24 cellular contexts compared by ENCODE assay signal in genomic region chr7:78760620-78761355, GRCh38.
"Had no signal": no experiment of that assay in that cellular context is flagged by ENCODE, and none has a peak within 500 bp of the region (broad histone marks: within the 10 kb centered on the region; RNA-seq: fewer than 3 reads in every experiment).

No MANE protein-coding gene starts in this region.

- H3K4me3 ChIP-seq: colonic mucosa, mucosa of descending colon, ovary, right lobe of liver, suprapubic skin, transverse colon, uterus had no signal

- H3K4me1 ChIP-seq: colonic mucosa, foreskin keratinocyte, right lobe of liver, suprapubic skin, transverse colon, uterus had no signal

- ATAC-seq: activated CD8-positive, alpha-beta T cell treated with anti-CD3 and anti-CD28 coated beads, Interleukin-2, amount 10 ng/mL, durations not matched to agents 7 days and 5 days; foreskin keratinocyte; mucosa of descending colon; naive thymus-derived CD8-positive, alpha-beta T cell; right lobe of liver; stimulated activated naive CD8-positive, alpha-beta T cell treated with anti-CD3 and anti-CD28 coated beads, Interleukin-15, amount 100 ng/mL, for 72 hours; T-cell had no signal

- H3K4me1 Mint-ChIP-seq: activated CD4-positive, alpha-beta T cell treated with anti-CD3 and anti-CD28 coated beads, Interleukin-2, amount 10 ng/mL, durations not matched to agents 24 days and 14 days; activated naive CD8-positive, alpha-beta T cell treated with anti-CD3 and anti-CD28 coated beads, Interleukin-2, amount 10 ng/mL, durations not matched to agents 7 days and 5 days; memory B cell; naive thymus-derived CD8-positive, alpha-beta T cell; stimulated activated naive CD8-positive, alpha-beta T cell treated with anti-CD3 and anti-CD28 coated beads, Interleukin-15, amount 100 ng/mL, for 72 hours; T-cell had no signal

- H3K9me3 Mint-ChIP-seq: activated CD4-positive, alpha-beta T cell treated with anti-CD3 and anti-CD28 coated beads, Interleukin-2, amount 10 ng/mL, durations not matched to agents 24 days and 14 days; activated naive CD8-positive, alpha-beta T cell treated with anti-CD3 and anti-CD28 coated beads, Interleukin-2, amount 10 ng/mL, durations not matched to agents 7 days and 5 days; activated T-helper 2 cell treated with anti-CD3 and anti-CD28 coated beads, Interferon-gamma antibody, Interleukin-2, Interleukin-4, amounts not matched to agents 10 μg/mL and 5 μg/mL and 100 μg/mL, durations not matched to agents 14 hours and 24 hours and 36 hours; stimulated activated naive CD8-positive, alpha-beta T cell treated with anti-CD3 and anti-CD28 coated beads, Interleukin-15, amount 100 ng/mL, for 72 hours had no signal

- H3K27ac Mint-ChIP-seq: activated CD4-positive, alpha-beta T cell treated with anti-CD3 and anti-CD28 coated beads, Interleukin-2, amount 10 ng/mL, durations not matched to agents 24 days and 14 days; activated CD8-positive, alpha-beta T cell treated with anti-CD3 and anti-CD28 coated beads, Interleukin-2, amount 10 ng/mL, durations not matched to agents 7 days and 5 days; activated naive CD8-positive, alpha-beta T cell treated with anti-CD3 and anti-CD28 coated beads, Interleukin-2, amount 10 ng/mL, durations not matched to agents 7 days and 5 days; activated T-cell treated with anti-CD3 and anti-CD28 coated beads, Interleukin-2, amount 50 U/mL, for 24 hours; activated T-helper 2 cell treated with anti-CD3 and anti-CD28 coated beads, Interferon-gamma antibody, Interleukin-2, Interleukin-4, amounts not matched to agents 10 μg/mL and 5 μg/mL and 100 μg/mL, durations not matched to agents 14 hours and 24 hours and 36 hours; memory B cell; naive thymus-derived CD8-positive, alpha-beta T cell; stimulated activated naive CD8-positive, alpha-beta T cell treated with anti-CD3 and anti-CD28 coated beads, Interleukin-15, amount 100 ng/mL, for 72 hours; T-cell had no signal

- H3K27me3 Mint-ChIP-seq: activated CD4-positive, alpha-beta T cell treated with anti-CD3 and anti-CD28 coated beads, Interleukin-2, amount 10 ng/mL, durations not matched to agents 24 days and 14 days; activated naive CD8-positive, alpha-beta T cell treated with anti-CD3 and anti-CD28 coated beads, Interleukin-2, amount 10 ng/mL, durations not matched to agents 7 days and 5 days; activated T-cell treated with anti-CD3 and anti-CD28 coated beads, Interleukin-2, amount 50 U/mL, for 24 hours; memory B cell; naive thymus-derived CD8-positive, alpha-beta T cell; stimulated activated naive CD8-positive, alpha-beta T cell treated with anti-CD3 and anti-CD28 coated beads, Interleukin-15, amount 100 ng/mL, for 72 hours; T-cell had no signal

- H3K36me3 Mint-ChIP-seq: activated naive CD8-positive, alpha-beta T cell treated with anti-CD3 and anti-CD28 coated beads, Interleukin-2, amount 10 ng/mL, durations not matched to agents 7 days and 5 days; memory B cell; naive thymus-derived CD8-positive, alpha-beta T cell; T-cell had no signal

- DNase-seq: activated CD4-positive, alpha-beta T cell treated with anti-CD3 and anti-CD28 coated beads, Interleukin-2, amount 10 ng/mL, durations not matched to agents 24 days and 14 days; activated CD8-positive, alpha-beta T cell treated with anti-CD3 and anti-CD28 coated beads, Interleukin-2, amount 10 ng/mL, durations not matched to agents 7 days and 5 days; activated naive CD4-positive, alpha-beta T cell treated with Interleukin-2 at 50 U/mL for 16 hours; activated naive CD8-positive, alpha-beta T cell treated with anti-CD3 and anti-CD28 coated beads, Interleukin-2, amount 10 ng/mL, durations not matched to agents 7 days and 5 days; activated T-cell treated with anti-CD3 and anti-CD28 coated beads, Interleukin-2, amount 50 U/mL, for 24 hours; brain microvascular endothelial cell; central memory CD4-positive, alpha-beta T cell; colonic mucosa; effector CD4-positive, alpha-beta T cell; foreskin keratinocyte; mucosa of descending colon; naive thymus-derived CD8-positive, alpha-beta T cell; ovary; right lobe of liver; small intestine; stimulated activated CD4-positive, alpha-beta T cell treated with anti-CD3 and anti-CD28 coated beads, Interleukin-15, amount 100 ng/mL, for 24 hours; stimulated activated CD4-positive, alpha-beta T cell treated with anti-CD3 and anti-CD28 coated beads, Interleukin-2, amount 100 ng/mL, for 48 hours; stimulated activated naive CD8-positive, alpha-beta T cell treated with anti-CD3 and anti-CD28 coated beads, Interleukin-15, amount 100 ng/mL, for 72 hours; T-cell; transverse colon; uterus had no signal

- H3K27ac ChIP-seq: brain microvascular endothelial cell, colonic mucosa, foreskin keratinocyte, ovary, right lobe of liver, suprapubic skin, transverse colon, uterus had no signal

- H3K27me3 ChIP-seq: brain microvascular endothelial cell, colonic mucosa, foreskin keratinocyte, ovary, right lobe of liver, suprapubic skin, transverse colon, uterus had no signal

- H3K4me3 Mint-ChIP-seq: activated CD4-positive, alpha-beta T cell treated with anti-CD3 and anti-CD28 coated beads, Interleukin-2, amount 10 ng/mL, durations not matched to agents 24 days and 14 days; activated CD8-positive, alpha-beta T cell treated with anti-CD3 and anti-CD28 coated beads, Interleukin-2, amount 10 ng/mL, durations not matched to agents 7 days and 5 days; activated naive CD8-positive, alpha-beta T cell treated with anti-CD3 and anti-CD28 coated beads, Interleukin-2, amount 10 ng/mL, durations not matched to agents 7 days and 5 days; activated T-cell treated with anti-CD3 and anti-CD28 coated beads, Interleukin-2, amount 50 U/mL, for 24 hours; memory B cell; naive thymus-derived CD8-positive, alpha-beta T cell; stimulated activated naive CD8-positive, alpha-beta T cell treated with anti-CD3 and anti-CD28 coated beads, Interleukin-15, amount 100 ng/mL, for 72 hours; T-cell had no signal

- H3K36me3 ChIP-seq: brain microvascular endothelial cell, colonic mucosa, ovary, right lobe of liver, suprapubic skin, transverse colon, uterus had no signal

- H3K9me3 ChIP-seq: colonic mucosa, mucosa of descending colon, ovary, right lobe of liver, suprapubic skin, transverse colon, uterus had no signal
